Comparison of ENCODE assay signal across 1 cellular context in the genomic region with DNA sequence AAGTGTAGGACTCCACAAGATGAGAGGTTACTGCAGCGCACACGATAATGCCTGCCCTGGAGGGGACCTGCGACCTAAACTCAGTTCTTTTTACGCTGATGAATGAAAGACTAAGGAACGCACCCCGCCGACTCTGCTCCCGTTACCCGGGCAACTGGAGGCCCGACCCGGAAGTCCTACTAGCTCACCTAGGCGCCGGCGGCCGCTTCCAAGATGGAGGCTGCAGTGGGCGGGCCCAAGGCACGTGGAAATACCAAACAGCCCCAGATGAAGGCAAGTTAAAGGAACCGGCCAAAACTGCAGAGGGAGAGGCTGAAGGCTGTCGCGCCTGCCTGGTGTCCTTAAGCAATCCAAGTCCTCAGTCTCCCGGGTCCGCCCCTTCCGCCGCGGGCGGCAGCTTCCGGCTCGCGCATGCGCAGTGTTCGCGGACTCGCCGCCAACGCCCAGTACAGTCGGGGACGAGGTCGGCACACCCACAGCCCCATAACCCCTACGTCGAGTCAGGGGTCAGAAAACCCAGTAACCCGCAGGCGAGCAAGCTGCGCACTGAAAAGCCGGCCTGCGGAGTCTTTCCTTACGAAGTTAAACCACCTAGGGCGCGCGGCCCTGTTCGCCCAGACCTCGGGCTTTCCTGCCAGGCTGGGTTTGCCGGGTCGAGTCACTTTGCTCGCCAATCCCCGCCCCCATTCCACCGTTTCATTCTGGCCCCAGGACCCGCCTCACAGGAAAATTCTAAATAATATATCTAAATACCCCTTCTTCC.
A peak's percentile ranks its signal among the peaks of the same experiment; 100 is the strongest.
TF ChIP-seq lines count a peak whose summit lies in the region.

A gene with protein sequence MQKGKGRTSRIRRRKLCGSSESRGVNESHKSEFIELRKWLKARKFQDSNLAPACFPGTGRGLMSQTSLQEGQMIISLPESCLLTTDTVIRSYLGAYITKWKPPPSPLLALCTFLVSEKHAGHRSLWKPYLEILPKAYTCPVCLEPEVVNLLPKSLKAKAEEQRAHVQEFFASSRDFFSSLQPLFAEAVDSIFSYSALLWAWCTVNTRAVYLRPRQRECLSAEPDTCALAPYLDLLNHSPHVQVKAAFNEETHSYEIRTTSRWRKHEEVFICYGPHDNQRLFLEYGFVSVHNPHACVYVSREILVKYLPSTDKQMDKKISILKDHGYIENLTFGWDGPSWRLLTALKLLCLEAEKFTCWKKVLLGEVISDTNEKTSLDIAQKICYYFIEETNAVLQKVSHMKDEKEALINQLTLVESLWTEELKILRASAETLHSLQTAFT (minus strand): TSS at position 368 of the 763 bp plus-strand sequence. CDS start 1,638 bp downstream, outside the sequence.

TF ChIP-seq in H1, 55 proteins besides CTCF, POLR2A, EP300 and RAD21 (continued from another document):
- TF ChIP-seq TEAD4 (IDR thresholded peaks at IDR 0.05; ENCODE audit: low read depth, low read length) (0 out of 2 replicates have a peak, but pooled peaks have one; percentile 7), RBBP5 (IDR thresholded peaks at IDR 0.05; ENCODE audit: borderline replicate concordance, low read depth, low read length) (peak; percentile 94), KDM1A (IDR thresholded peaks at IDR 0.05; ENCODE audit: borderline replicate concordance, low read length) (no peak), RNF2 (IDR thresholded peaks at IDR 0.05; ENCODE audit: borderline replicate concordance, low read depth, low read length, missing control alignments, poor library complexity, severe bottlenecking) (no peak)
